In the genomic region with DNA sequence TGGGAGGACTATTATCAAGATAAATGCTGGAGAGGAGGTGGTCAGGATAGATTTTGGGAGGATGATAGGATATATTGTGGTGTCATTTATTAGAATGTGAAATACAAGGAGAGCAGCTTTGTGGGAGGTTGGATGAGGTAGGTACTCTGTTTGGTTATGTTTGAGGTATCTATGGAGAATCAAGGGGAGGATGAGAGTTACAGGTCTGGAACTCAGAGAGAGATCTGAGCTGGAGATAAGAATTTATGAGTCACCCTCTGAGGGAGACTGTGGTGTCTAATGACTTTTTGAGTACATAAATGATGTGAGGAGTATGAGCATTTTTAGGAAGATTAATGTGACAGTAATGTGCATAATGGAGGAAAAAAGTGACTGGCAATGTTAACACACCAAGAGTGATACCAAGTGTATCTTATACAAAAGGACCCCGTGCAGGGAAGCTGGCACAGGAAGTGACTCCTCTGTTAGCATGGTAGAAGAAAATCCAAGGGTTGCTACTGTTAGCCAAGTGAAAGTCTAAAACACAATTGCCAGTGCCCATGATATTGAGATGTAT, we compare ENCODE assay signal across 8 cellular contexts. TPM values are rescaled to one million over a fixed set of nuclear protein-coding genes. Genes with fewer than 3 reads are reported as not detected.
DNase-seq lines count a peak whose midpoint lies in the region; ATAC-seq, FAIRE-seq and TF ChIP-seq lines count a peak whose summit lies in the region.

No MANE protein-coding gene starts in this region.

- H3K4me2 ChIP-seq in keratinocyte (ENCODE audit: control insufficient read depth, extremely low read depth, insufficient read depth, low read depth, low read length) = peak overlapping the region; percentile 83

- no peaks in the 10 kb centered on the region for H3K27me3 Mint-ChIP-seq in endodermal cell (ENCODE audit: insufficient read depth)

- H3K4me1 Mint-ChIP-seq in endodermal cell = peaks cover 17% of the 10 kb centered on the region

- no peak overlapping the region for H3K4me3 Mint-ChIP-seq in endodermal cell

- no peaks in the 10 kb centered on the region for H3K9me1 ChIP-seq in keratinocyte (ENCODE audit: control insufficient read depth, extremely low read depth, insufficient read depth, low read length)

- H3K36me3 Mint-ChIP-seq in endodermal cell (ENCODE audit: low read depth) = no peaks in the 10 kb centered on the region

- H3K36me3 ChIP-seq in keratinocyte (ENCODE audit: control insufficient read depth in 2 of 2, extremely low read depth in 1 of 2, insufficient read depth in 2 of 2, low read length in 2 of 2) = peaks cover 8 to 11% of the 10 kb centered on the region in 2 experiments
- peaks cover 5% of the 10 kb centered on the region for H3K36me3 ChIP-seq in endodermal cell (ENCODE audit: control insufficient read depth, insufficient read depth, low read length)

- H3K27ac ChIP-seq in keratinocyte (ENCODE audit: control insufficient read depth, insufficient read depth, low read length) = peak overlapping the region; percentile 62
- no peak overlapping the region for H3K27ac ChIP-seq in endodermal cell (ENCODE audit: low read depth, low read length)

- H3K79me2 ChIP-seq in keratinocyte (ENCODE audit: control insufficient read depth, insufficient read depth, low read length) = peaks cover 84% of the 10 kb centered on the region

- DNase-seq in RCC 7860 (ENCODE audit: low spot score) (peak; percentile 100), keratinocyte (ENCODE audit: low read depth, low spot score) (peak; percentile 77), NCI-H2171 treated with DMSO at 0.1 percent for 48 hours (lab: John Stamatoyannopoulos, UW) (no peak), HK-2 (ENCODE audit: unreplicated experiment) (no peak), COLO668 (lab: John Stamatoyannopoulos, UW; ENCODE audit: unreplicated experiment) (no peak), endodermal cell (no peak)

- no peak for TF ChIP-seq CTCF in keratinocyte (optimal IDR thresholded peaks at IDR 0.05 in 1 of 3, IDR thresholded peaks at IDR 0.05 in 1 of 3, conservative IDR thresholded peaks at IDR 0.05 in 1 of 3; ENCODE audit: extremely low read depth in 1 of 3, insufficient read depth in 2 of 3, low read length in 3 of 3)
- TF ChIP-seq CTCF in endodermal cell (conservative IDR thresholded peaks at IDR 0.05) = no peak

- no peaks in the 10 kb centered on the region for H3K9me3 ChIP-seq in keratinocyte (ENCODE audit: control insufficient read depth, low read depth, low read length)
- H3K9me3 ChIP-seq in endodermal cell (ENCODE audit: control insufficient read depth, low read length) = no peaks in the 10 kb centered on the region

- peak; percentile 99 for FAIRE-seq in RCC 7860 (lab: Jason Lieb, UNC)
- FAIRE-seq in keratinocyte (lab: Jason Lieb, UNC) = peak; percentile 76

- H3K9me3 Mint-ChIP-seq in endodermal cell = no peaks in the 10 kb centered on the region

- WGBS in endodermal cell (ENCODE audit: insufficient coverage in 1 of 2, insufficient read length in 1 of 2), 2 experiments = 81 to 89% methylated on average over 1 of the region's 1 CpG

- no peak overlapping the region for H2AFZ ChIP-seq in keratinocyte (ENCODE audit: control insufficient read depth, low read length)

- H3K4me1 ChIP-seq in keratinocyte (ENCODE audit: control insufficient read depth, extremely low read depth, insufficient read depth, low read length) = peaks cover 49% of the 10 kb centered on the region
- H3K4me1 ChIP-seq in endodermal cell (ENCODE audit: control insufficient read depth, insufficient read depth, low read length) = peaks cover 1% of the 10 kb centered on the region

- H3K27me3 ChIP-seq in keratinocyte (ENCODE audit: control insufficient read depth, extremely low read depth, insufficient read depth, low read length) (no peaks in the 10 kb centered on the region), endodermal cell (ENCODE audit: control insufficient read depth, insufficient read depth, low read length, poor library complexity, severe bottlenecking) (no peaks in the 10 kb centered on the region)

- H3K9ac ChIP-seq in keratinocyte (ENCODE audit: control insufficient read depth, extremely low read depth, insufficient read depth, low read length) = peak overlapping the region; percentile 17
- H3K9ac ChIP-seq in endodermal cell (ENCODE audit: extremely low read depth, low read length, poor library complexity, severe bottlenecking) = no peak overlapping the region

- dilution Hi-C loops in keratinocyte (cut with MboI; ENCODE audit: extremely low pct_ligation_motif_present, low sequenced_read_pairs) = no loop called here

- H4K20me1 ChIP-seq in keratinocyte (ENCODE audit: control insufficient read depth, extremely low read depth, insufficient read depth, low read length) = no peaks in the 10 kb centered on the region

- H3K4me3 ChIP-seq in keratinocyte (ENCODE audit: control insufficient read depth in 2 of 3, extremely low read depth in 1 of 3, insufficient read depth in 2 of 3, low read depth in 1 of 3, low read length in 3 of 3) = peak overlapping the region in 2 of 3 experiments; percentile 16 to 63
- no peak overlapping the region for H3K4me3 ChIP-seq in endodermal cell (ENCODE audit: low read length)

- ATAC-seq in GM18498 (IDR thresholded peaks at IDR 0.05; ENCODE audit: unreplicated experiment) = peak; percentile 41
- ATAC-seq in HG02759 (IDR thresholded peaks at IDR 0.05; ENCODE audit: unreplicated experiment) = peak; percentile 72

- H3K27ac Mint-ChIP-seq in endodermal cell = no peak overlapping the region

RNA-seq across cellular contexts. Expression of gene CRIM1, which starts 48.2 kb away (rescaled TPM):
- 98.3 to 136 TPM (median 116 TPM) in 3 replicates for polyA plus RNA-seq in keratinocyte
- 32.2 TPM for polyA plus RNA-seq in keratinocyte (2011; ENCODE audit: low read depth)
- polyA plus RNA-seq in keratinocyte (2011; cell fraction: cytosol; rRNA removed) = 54.2 and 69.7 TPM in 2 replicates
- 316 and 318 TPM in 2 replicates for polyA plus RNA-seq in keratinocyte (2011; cell fraction: nucleus; rRNA removed)
- 51.3 and 110 TPM in 2 replicates for polyA plus RNA-seq in keratinocyte (2012; ENCODE audit: low replicate concordance)
- 353 to 631 TPM (median 519 TPM) in 3 replicates for polyA minus RNA-seq in keratinocyte
- 371 TPM for polyA minus RNA-seq in keratinocyte (2011; cell fraction: cytosol; rRNA and poly(A)+ RNA removed)
- 966 and 975 TPM in 2 replicates for polyA minus RNA-seq in keratinocyte (2011; cell fraction: nucleus; rRNA and poly(A)+ RNA removed)
- total RNA-seq in endodermal cell = 10 to 100 TPM; 26.7 to 26.9 TPM
- polyA plus RNA-seq in endodermal cell (2013, experiment 1 of 2) = 14.9 TPM
- polyA plus RNA-seq in endodermal cell (2013, experiment 2 of 2) = 15.4 TPM

Comparison
In these comparisons a context has a peak if more than half of its experiments do, and no peak if none do; other contexts are left out.
1. DNase-seq: peak in RCC 7860 (single experiment) and keratinocyte (single experiment); none in NCI-H2171 treated with DMSO at 0.1 percent for 48 hours (single experiment), HK-2 (single experiment), COLO668 (single experiment) and endodermal cell (single experiment).